ENCODE assay signal across 8 cellular contexts in genomic region chr2:237581751-237582746, GRCh38. TPM values are rescaled to one million over a fixed set of nuclear protein-coding genes. Genes with fewer than 3 reads are reported as not detected.
A peak's percentile ranks its signal among the peaks of the same experiment; 100 is the strongest.
DNase-seq lines count a peak whose midpoint lies in the region; ATAC-seq lines count a peak whose summit lies in the region.

No MANE protein-coding gene starts in this region.

- intact Hi-C loops in left colon (cut with DNase I, micrococcal nuclease), result loop anchor here in 1 of 2 donors (10.0 kb wide), 1 partner anchor 163 kb away; no protein-coding TSS in a partner anchor

- DNase-seq in D341Med (ENCODE audit: low spot score), result peak; percentile 61
- DNase-seq in HuH-7.5 (ENCODE audit: low spot score), result peak; percentile 81
- DNase-seq in SW480 (ENCODE audit: low spot score), result peak; percentile 11
- DNase-seq in central memory CD4-positive, alpha-beta T cell, result peak; percentile 36
- DNase-seq in left colon, result peak in 1 of 2 donors; percentile 50
- DNase-seq in stimulated activated CD4-positive, alpha-beta T cell treated with anti-CD3 and anti-CD28 coated beads, TNF-alpha, amount 100 ng/mL, for 1 hour (ENCODE audit: low read depth in 3 of 3, low spot score in 1 of 3), result peak in 2 of 3 donors; percentile 4 to 7

- peak; percentile 36 for ATAC-seq in left colon
- no peak for ATAC-seq in GM18517 (IDR thresholded peaks at IDR 0.05; ENCODE audit: unreplicated experiment)
- no peak for ATAC-seq in HG03025 (IDR thresholded peaks at IDR 0.05; ENCODE audit: low FRiP score, unreplicated experiment)

RNA-seq across cellular contexts. Expression of gene RAB17, which starts 8.5 kb away (rescaled TPM):
- total RNA-seq in left colon, result 10 to 100 TPM; 51.3 to 59.2 TPM

RNA-seq across cellular contexts. Expression of gene PRLH, which starts 15.7 kb away (rescaled TPM):
- not detected for total RNA-seq in left colon

RNA-seq across cellular contexts. Expression of gene LRRFIP1, which starts 45.3 kb away (rescaled TPM):
- total RNA-seq in left colon, result 100 to 1,000 TPM; 121 to 123 TPM
